9 cellular contexts compared by ENCODE assay signal in the genomic region with DNA sequence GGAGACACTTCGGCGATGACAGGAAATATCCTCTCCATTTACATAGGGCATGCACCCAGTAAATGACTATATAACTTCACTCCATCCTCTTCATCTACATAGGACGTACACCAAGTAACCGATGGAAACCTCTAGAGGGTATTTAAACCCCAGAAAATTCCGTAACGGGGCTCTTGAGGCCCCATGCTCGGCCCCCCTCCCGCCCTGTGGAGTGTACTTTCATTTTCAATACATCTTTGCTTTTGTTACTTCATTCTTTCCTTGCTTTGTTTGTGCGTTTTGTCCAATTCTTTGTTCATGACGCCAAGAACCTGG. TPM values are rescaled to one million over a fixed set of nuclear protein-coding genes. Genes with fewer than 3 reads are reported as not detected.
DNase-seq lines count a peak whose midpoint lies in the region; ATAC-seq and TF ChIP-seq lines count a peak whose summit lies in the region.
"Had no signal": no experiment of that assay in that cellular context is flagged by ENCODE, and none has a peak within 500 bp of the region (broad histone marks: within the 10 kb centered on the region; RNA-seq: fewer than 3 reads in every experiment).

No MANE protein-coding gene starts in this region.

- H3K4me3 Mint-ChIP-seq in natural killer cell treated with Interleukin-12 subunit alpha and Interleukin-12 subunit beta and Interleukin-15 and Interleukin-18, amount 100 ng/mL, for 72 hours = peak overlapping the region; percentile 97

- peak overlapping the region; percentile 47 to 70 (median 58) for H3K4me3 ChIP-seq in BLaER1 treated with 17β-estradiol and CSF1 and Interleukin-3, amounts not matched to agents 10 nM and 100 nM
- H3K4me3 ChIP-seq in LNCaP clone FGC (ENCODE audit: low read depth, low read length) (peak overlapping the region; percentile 56), dorsolateral prefrontal cortex (peak overlapping the region; percentile 41 to 88 (median 69))

- no peak overlapping the region for H3K27ac Mint-ChIP-seq in natural killer cell treated with Interleukin-12 subunit alpha and Interleukin-12 subunit beta and Interleukin-15 and Interleukin-18, amount 100 ng/mL, for 72 hours

- H3K27me3 ChIP-seq in BLaER1 treated with 17β-estradiol and CSF1 and Interleukin-3, amounts not matched to agents 10 nM and 100 nM = peaks cover 0 to 6% (median 0%) of the 10 kb centered on the region in 11 experiments; a peak in 2 of 22 replicates
- peaks cover 0 to 4% (median 0%) of the 10 kb centered on the region in 45 donors for H3K27me3 ChIP-seq in dorsolateral prefrontal cortex

- DNase-seq in LNCaP clone FGC (ENCODE audit: low read depth) (no peak), dorsolateral prefrontal cortex (no peak), glomerular visceral epithelial cell (ENCODE audit: extremely low spot score) (no peak), DMS153 (lab: John Stamatoyannopoulos, UW) (no peak)
- DNase-seq in natural killer cell treated with Interleukin-12 subunit alpha and Interleukin-12 subunit beta and Interleukin-15 and Interleukin-18, amount 100 ng/mL, for 72 hours (ENCODE audit: low spot score) = no peak
- DNase-seq: WERI-Rb-1 had no signal

- no peaks in the 10 kb centered on the region for H3K9me3 Mint-ChIP-seq in natural killer cell treated with Interleukin-12 subunit alpha and Interleukin-12 subunit beta and Interleukin-15 and Interleukin-18, amount 100 ng/mL, for 72 hours

- H3K9me3 ChIP-seq in BLaER1 treated with 17β-estradiol and CSF1 and Interleukin-3, amounts not matched to agents 10 nM and 100 nM (replicated peaks in 1 of 11) = peaks cover 0 to 5% (median 0%) of the 10 kb centered on the region in 11 experiments; a peak in 1 of 22 replicates

- peak overlapping the region in 5 of 11 experiments; percentile 19 to 55 (median 51); a peak in 7 of 22 replicates for H3K27ac ChIP-seq in BLaER1 treated with 17β-estradiol and CSF1 and Interleukin-3, amounts not matched to agents 10 nM and 100 nM
- H3K27ac ChIP-seq in dorsolateral prefrontal cortex = peak overlapping the region in 58 of 59 donors; percentile 8 to 95 (median 73)
- H3K27ac ChIP-seq: WERI-Rb-1 had no signal

- H3K4me1 Mint-ChIP-seq in natural killer cell treated with Interleukin-12 subunit alpha and Interleukin-12 subunit beta and Interleukin-15 and Interleukin-18, amount 100 ng/mL, for 72 hours (ENCODE audit: low read depth in 2 of 2) = peaks cover 23 to 24% of the 10 kb centered on the region in 2 donors

- intact Hi-C loops in dorsolateral prefrontal cortex (cut with DNase I) = no loop called here

- peaks cover 6% of the 10 kb centered on the region for H3K36me3 Mint-ChIP-seq in natural killer cell treated with Interleukin-12 subunit alpha and Interleukin-12 subunit beta and Interleukin-15 and Interleukin-18, amount 100 ng/mL, for 72 hours

- H3K36me3 ChIP-seq in BLaER1 treated with 17β-estradiol and CSF1 and Interleukin-3, amounts not matched to agents 10 nM and 100 nM = no peaks in the 10 kb centered on the region
- H3K36me3 ChIP-seq: WERI-Rb-1 had no signal

- H3K9ac ChIP-seq in BLaER1 treated with 17β-estradiol and CSF1 and Interleukin-3, amounts not matched to agents 10 nM and 100 nM = peak overlapping the region in 9 of 11 experiments; percentile 46 to 72 (median 67); a peak in 17 of 22 replicates

- no peak for TF ChIP-seq CTCF in LNCaP clone FGC (IDR thresholded peaks at IDR 0.05; ENCODE audit: control insufficient read depth, extremely low read depth, insufficient read depth)
- TF ChIP-seq CTCF in dorsolateral prefrontal cortex (IDR thresholded peaks at IDR 0.05 in 54 of 56, conservative IDR thresholded peaks at IDR 0.05 in 2 of 56; ENCODE audit: low read depth in 1 of 56, partially characterized antibody in 56 of 56) = no peak

- H3K4me1 ChIP-seq in BLaER1 treated with 17β-estradiol and CSF1 and Interleukin-3, amounts not matched to agents 10 nM and 100 nM = peaks cover 28 to 54% (median 48%) of the 10 kb centered on the region in 10 experiments

- peak in 1 of 2 donors; percentile 12 for ATAC-seq in natural killer cell treated with Interleukin-12 subunit alpha and Interleukin-12 subunit beta and Interleukin-15 and Interleukin-18, amount 100 ng/mL, for 72 hours
- no peak for ATAC-seq in GM18870 (IDR thresholded peaks at IDR 0.05; ENCODE audit: unreplicated experiment)
- no peak for ATAC-seq in HG03139 (IDR thresholded peaks at IDR 0.05; ENCODE audit: unreplicated experiment)

- 0 out of 22 replicates have a peak, but pooled peaks cover 0 to 6% (median 0%) of the 10 kb centered on the region in 11 experiments for H4K20me1 ChIP-seq in BLaER1 treated with 17β-estradiol and CSF1 and Interleukin-3, amounts not matched to agents 10 nM and 100 nM

- peaks cover 45 to 48% of the 10 kb centered on the region in 2 donors for H3K27me3 Mint-ChIP-seq in natural killer cell treated with Interleukin-12 subunit alpha and Interleukin-12 subunit beta and Interleukin-15 and Interleukin-18, amount 100 ng/mL, for 72 hours

- peak overlapping the region; percentile 89 to 99 (median 92) for H3K4me2 ChIP-seq in BLaER1 treated with 17β-estradiol and CSF1 and Interleukin-3, amounts not matched to agents 10 nM and 100 nM

RNA-seq across cellular contexts. Expression of gene FAM107A, which starts 7.5 kb away (rescaled TPM):
- 1,000 to 10,000 TPM in 22 of 120 experiments, 100 to 1,000 TPM in 98; 392 to 2,029 (median 764) TPM for total RNA-seq in dorsolateral prefrontal cortex
- total RNA-seq in natural killer cell treated with Interleukin-12 subunit alpha and Interleukin-12 subunit beta and Interleukin-15 and Interleukin-18, amount 100 ng/mL, for 72 hours = not detected

RNA-seq across cellular contexts. Expression of gene ACOX2, which starts 47.7 kb away (rescaled TPM):
- total RNA-seq in dorsolateral prefrontal cortex = 10 to 100 TPM in 32 of 120 experiments, 1 to 10 TPM in 88; 2.1 to 21.2 (median 8.1) TPM
- not detected for total RNA-seq in natural killer cell treated with Interleukin-12 subunit alpha and Interleukin-12 subunit beta and Interleukin-15 and Interleukin-18, amount 100 ng/mL, for 72 hours

Comparison
In these comparisons a context has a peak if more than half of its experiments do, and no peak if none do; other contexts are left out.
1. RNA of gene FAM107A, which starts 7.5 kb away (total RNA-seq): 392 to 2,029 TPM in dorsolateral prefrontal cortex; not detected in natural killer cell treated with Interleukin-12 subunit alpha and Interleukin-12 subunit beta and Interleukin-15 and Interleukin-18, amount 100 ng/mL, for 72 hours; every median in the first group is over 100 times any median in the second.
2. Peak in every context shown above with its lines, with median percentiles within 50 percentile points of each other: H3K4me3 ChIP-seq.